Comparison of ENCODE assay signal across 8 cellular contexts in genomic region chr1:220775238-220775853, GRCh38. TPM values are rescaled to one million over a fixed set of nuclear protein-coding genes. Genes with fewer than 3 reads are reported as not detected.
DNase-seq lines count a peak whose midpoint lies in the region; ATAC-seq and TF ChIP-seq lines count a peak whose summit lies in the region.

No MANE protein-coding gene starts in this region.

- no peaks in the 10 kb centered on the region for H3K27me3 ChIP-seq in WERI-Rb-1 (ENCODE audit: insufficient read depth, low read depth, severe bottlenecking)
- no peaks in the 10 kb centered on the region for H3K27me3 ChIP-seq in ovary

- in situ Hi-C loops in Caki2 (cut with HindIII; ENCODE audit: low pct_unique_long_range_greater_than_20kb, low sequenced_read_pairs), result no loop called here

- WGBS in ovary, 3 donors, result 40 to 48% (median 47%) methylated on average over 8 of the region's 8 CpGs

- H3K9me3 ChIP-seq in WERI-Rb-1 (ENCODE audit: severe bottlenecking) (no peaks in the 10 kb centered on the region), ovary (no peaks in the 10 kb centered on the region)

- H3K27ac ChIP-seq in WERI-Rb-1 (no peak overlapping the region), ovary (no peak overlapping the region)

- no peak for TF ChIP-seq POLR2A in ovary (IDR thresholded peaks at IDR 0.05)

- ATAC-seq in GM21390 (IDR thresholded peaks at IDR 0.05; ENCODE audit: unreplicated experiment) (no peak), HG02884 (IDR thresholded peaks at IDR 0.05; ENCODE audit: unreplicated experiment) (no peak)

- intact Hi-C loops in ovary (cut with DNase I), result loop anchor here in 2 of 4 donors (5.0 to 10.0 kb wide), 2 partner anchors 78 to 561 kb away; no protein-coding TSS in a partner anchor

- H3K36me3 ChIP-seq in WERI-Rb-1 (peaks cover 6% of the 10 kb centered on the region), ovary (no peaks in the 10 kb centered on the region)

- no peak for TF ChIP-seq EP300 in ovary (IDR thresholded peaks at IDR 0.05)

- H3K4me1 ChIP-seq in ovary (ENCODE audit: insufficient read depth), result no peaks in the 10 kb centered on the region

- DNase-seq in Caki2 (ENCODE audit: low read depth) (peak; percentile 10), HT-29 (ENCODE audit: low spot score) (peak; percentile 44), WERI-Rb-1 (peak; percentile 59), epithelial cell of esophagus (ENCODE audit: low read depth) (peak; percentile 40), ovary (peak in 2 of 5 donors; percentile 38 to 49), 8988T (no peak)

- TF ChIP-seq CTCF in WERI-Rb-1 (IDR thresholded peaks at IDR 0.05; ENCODE audit: low read depth, low read length), result peak; percentile 69
- TF ChIP-seq CTCF in epithelial cell of esophagus (IDR thresholded peaks at IDR 0.05; ENCODE audit: insufficient read depth, low read depth, low read length, missing control alignments), result peak; percentile 83
- peak in 2 of 3 donors; percentile 25 to 54 for TF ChIP-seq CTCF in ovary (IDR thresholded peaks at IDR 0.05)

- H3K4me3 ChIP-seq in WERI-Rb-1 (ENCODE audit: low read depth, low read length) (no peak overlapping the region), epithelial cell of esophagus (ENCODE audit: low read length) (no peak overlapping the region), ovary (no peak overlapping the region)

RNA-seq across cellular contexts. Expression of gene MTARC1, which starts 11.4 kb away (rescaled TPM):
- 5.2 TPM in 2 replicates for total RNA-seq in Caki2 (2014; rRNA removed; shearing (Covaris generic); ENCODE audit: low replicate concordance)
- total RNA-seq in HT-29 (2014; rRNA removed; shearing (Covaris generic)), result 6.8 and 11.0 TPM in 2 replicates
- 1 to 10 TPM; 1.7 to 6.1 (median 4.7) TPM for total RNA-seq in ovary
- 10 to 100 TPM in 1 of 2 donors, 1 to 10 TPM in 1; 2.8 to 13.2 TPM for polyA plus RNA-seq in ovary

RNA-seq across cellular contexts. Expression of gene MTARC2, which starts 27.2 kb away (rescaled TPM):
- 8.7 and 24.4 TPM in 2 replicates for total RNA-seq in Caki2 (2014; rRNA removed; shearing (Covaris generic); ENCODE audit: low replicate concordance)
- total RNA-seq in HT-29 (2014; rRNA removed; shearing (Covaris generic)), result 4.2 and 6.6 TPM in 2 replicates
- 10 to 100 TPM; 12.8 to 26.9 (median 23.6) TPM for total RNA-seq in ovary
- polyA plus RNA-seq in ovary, result 10 to 100 TPM; 17.4 to 80.2 TPM
